Comparison of ENCODE assay signal across 12 cellular contexts in genomic region chr7:5491251-5492044, GRCh38. TPM values are rescaled to one million over a fixed set of nuclear protein-coding genes. Genes with fewer than 3 reads are reported as not detected.
DNase-seq lines count a peak whose midpoint lies in the region; ATAC-seq lines count a peak whose summit lies in the region.
"Had no signal": no experiment of that assay in that cellular context is flagged by ENCODE, and none has a peak within 500 bp of the region (broad histone marks: within the 10 kb centered on the region; RNA-seq: fewer than 3 reads in every experiment).

No MANE protein-coding gene starts in this region.

- peaks cover 25 to 30% of the 10 kb centered on the region in 2 donors for H3K36me3 Mint-ChIP-seq in stimulated activated naive B cell treated with anti-CD40 and anti-IgM and Interleukin-4, amounts not matched to agents 10 μg/mL and 1 μg/mL and 100 μg/mL, for 72 hours

- H3K27me3 ChIP-seq in H7 (ENCODE audit: control insufficient read depth, insufficient read depth, low read length): no peaks in the 10 kb centered on the region

- ATAC-seq in stimulated activated naive B cell treated with anti-CD40 and anti-IgM and Interleukin-4, amounts not matched to agents 10 μg/mL and 1 μg/mL and 100 μg/mL, for 72 hours (replicated peaks): no peak
- ATAC-seq in HG03025 (IDR thresholded peaks at IDR 0.05; ENCODE audit: low FRiP score, unreplicated experiment): no peak
- ATAC-seq: mucosa of descending colon had no signal

- peaks cover 36 to 49% of the 10 kb centered on the region in 2 donors for H3K4me1 Mint-ChIP-seq in stimulated activated naive B cell treated with anti-CD40 and anti-IgM and Interleukin-4, amounts not matched to agents 10 μg/mL and 1 μg/mL and 100 μg/mL, for 72 hours

- H3K9me3 Mint-ChIP-seq in stimulated activated naive B cell treated with anti-CD40 and anti-IgM and Interleukin-4, amounts not matched to agents 10 μg/mL and 1 μg/mL and 100 μg/mL, for 72 hours: no peaks in the 10 kb centered on the region

- peak overlapping the region; percentile 69 for H3K27ac Mint-ChIP-seq in stimulated activated naive B cell treated with anti-CD40 and anti-IgM and Interleukin-4, amounts not matched to agents 10 μg/mL and 1 μg/mL and 100 μg/mL, for 72 hours

- H3K4me3 ChIP-seq in H7 (ENCODE audit: insufficient read depth, low read depth, low read length): no peak overlapping the region
- H3K4me3 ChIP-seq: mucosa of descending colon, prostate gland had no signal

- no peaks in the 10 kb centered on the region for H3K27me3 Mint-ChIP-seq in stimulated activated naive B cell treated with anti-CD40 and anti-IgM and Interleukin-4, amounts not matched to agents 10 μg/mL and 1 μg/mL and 100 μg/mL, for 72 hours

- DNase-seq in H7: peak; percentile 60
- DNase-seq in NCI-H2196 (lab: John Stamatoyannopoulos, UW; ENCODE audit: unreplicated experiment): peak; percentile 67
- DNase-seq in ecto neural progenitor cell (ENCODE audit: low spot score): peak; percentile 42
- no peak for DNase-seq in stimulated activated naive B cell treated with anti-CD40 and anti-IgM and Interleukin-4, amounts not matched to agents 10 μg/mL and 1 μg/mL and 100 μg/mL, for 72 hours
- no peak for DNase-seq in SW480 (ENCODE audit: low spot score)
- no peak for DNase-seq in activated naive CD4-positive, alpha-beta T cell treated with Interleukin-2 at 50 U/mL for 16 hours
- no peak for DNase-seq in activated effector memory CD4-positive, alpha-beta T cell treated with Interleukin-2 at 50 U/mL for 16 hours
- DNase-seq: erythroblast; mucosa of descending colon; stimulated activated naive CD4-positive, alpha-beta T cell treated with Interleukin-2 at 50 U/mL for 16 hours had no signal

- H3K4me3 Mint-ChIP-seq in stimulated activated naive B cell treated with anti-CD40 and anti-IgM and Interleukin-4, amounts not matched to agents 10 μg/mL and 1 μg/mL and 100 μg/mL, for 72 hours: no peak overlapping the region

- H3K36me3 ChIP-seq in H7 (replicated peaks; ENCODE audit: control insufficient read depth, insufficient read depth, low read length): no peaks in the 10 kb centered on the region
- H3K36me3 ChIP-seq: prostate gland had no signal

RNA-seq across cellular contexts. Expression of gene FBXL18, which starts 22.2 kb away (rescaled TPM):
- 8.2 and 8.3 TPM in 2 replicates for total RNA-seq in H7 (2014; rRNA removed; shearing (Covaris generic))

RNA-seq across cellular contexts. Expression of gene ACTB, which starts 39.0 kb away (rescaled TPM):
- 5,240 and 5,611 TPM in 2 replicates for total RNA-seq in H7 (2014; rRNA removed; shearing (Covaris generic))

Comparison
In these comparisons a context has a peak if more than half of its experiments do, and no peak if none do; other contexts are left out.
1. DNase-seq: peak in H7 (single experiment), NCI-H2196 (single experiment) and ecto neural progenitor cell (single experiment); none in stimulated activated naive B cell treated with anti-CD40 and anti-IgM and Interleukin-4, amounts not matched to agents 10 μg/mL and 1 μg/mL and 100 μg/mL, for 72 hours (single experiment), SW480 (single experiment), activated naive CD4-positive, alpha-beta T cell treated with Interleukin-2 at 50 U/mL for 16 hours (single experiment) and activated effector memory CD4-positive, alpha-beta T cell treated with Interleukin-2 at 50 U/mL for 16 hours (single experiment).